8 cellular contexts compared by ENCODE assay signal in the genomic region with DNA sequence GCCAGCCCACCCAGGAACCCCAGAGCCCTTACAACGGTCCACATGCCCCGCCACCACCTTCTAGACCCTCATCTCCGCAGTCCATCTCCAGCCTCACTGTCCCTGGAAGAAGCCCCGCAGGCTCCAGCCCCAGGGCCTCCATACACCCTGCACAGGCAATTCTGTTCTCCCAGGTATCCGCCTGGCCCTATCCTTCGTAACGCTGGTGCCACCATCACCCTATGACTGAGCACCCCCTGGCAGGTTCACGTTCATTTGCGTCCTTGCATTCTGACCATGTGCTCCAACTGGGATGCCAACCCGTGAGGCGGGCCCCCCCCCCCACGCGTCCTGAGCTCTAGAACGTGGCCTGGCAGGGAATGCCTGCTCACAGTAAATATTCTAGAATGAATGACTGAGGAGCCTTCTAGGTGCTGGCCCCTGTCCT. TPM values are rescaled to one million over a fixed set of nuclear protein-coding genes. Genes with fewer than 3 reads are reported as not detected.
DNase-seq lines count a peak whose midpoint lies in the region; ATAC-seq, FAIRE-seq and TF ChIP-seq lines count a peak whose summit lies in the region.

No MANE protein-coding gene starts in this region.

- H3K79me2 ChIP-seq in hepatocyte: peaks cover 29% of the 10 kb centered on the region

- peak overlapping the region; percentile 88 for H3K27ac Mint-ChIP-seq in HFFc6
- peak overlapping the region; percentile 97 for H3K27ac Mint-ChIP-seq in stimulated activated effector memory CD8-positive, alpha-beta T cell treated with anti-CD3 and anti-CD28 coated beads, Interleukin-12 subunit alpha, Interleukin-12 subunit beta, amount 100 ng/mL, for 72 hours

- TF ChIP-seq CTCF in HFFc6 (IDR thresholded peaks at IDR 0.05): no peak
- no peak for TF ChIP-seq CTCF in hepatocyte (IDR thresholded peaks at IDR 0.05; ENCODE audit: poor library complexity)

- no peaks in the 10 kb centered on the region for H3K27me3 ChIP-seq in hepatocyte

- no peak for DNase-seq in HFFc6
- peak; percentile 18 for DNase-seq in activated CD8-positive, alpha-beta memory T cell treated with anti-CD3 and anti-CD28 coated beads, Interleukin-2, amount 50 U/mL, for 4 hours
- DNase-seq in hepatocyte (ENCODE audit: low spot score): no peak
- DNase-seq in stimulated activated effector memory CD8-positive, alpha-beta T cell treated with anti-CD3 and anti-CD28 coated beads, Interleukin-12 subunit alpha, Interleukin-12 subunit beta, amount 100 ng/mL, for 72 hours (ENCODE audit: low spot score in 2 of 2): no peak
- DNase-seq in NCI-H226: no peak
- DNase-seq in stimulated activated CD8-positive, alpha-beta memory T cell treated with anti-CD3 and anti-CD28 coated beads, Interleukin-4, amount 100 ng/mL, for 48 hours: no peak
- no peak for DNase-seq in H54 (ENCODE audit: insufficient read length, low spot score)

- H3K27ac ChIP-seq in hepatocyte: peak overlapping the region; percentile 33

- H3K36me3 ChIP-seq in hepatocyte (replicated peaks; ENCODE audit: insufficient read depth, low read depth): no peaks in the 10 kb centered on the region

- H3K4me2 ChIP-seq in hepatocyte: peak overlapping the region; percentile 85

- peak overlapping the region; percentile 75 for H3K4me3 Mint-ChIP-seq in HFFc6
- peak overlapping the region; percentile 75 for H3K4me3 Mint-ChIP-seq in stimulated activated effector memory CD8-positive, alpha-beta T cell treated with anti-CD3 and anti-CD28 coated beads, Interleukin-12 subunit alpha, Interleukin-12 subunit beta, amount 100 ng/mL, for 72 hours

- WGBS in hepatocyte (ENCODE audit: low lambda C conversion rate, missing lambda C conversion rate): 91% methylated on average over 14 of the region's 14 CpGs

- H3K9me3 ChIP-seq in hepatocyte (ENCODE audit: low read depth): no peaks in the 10 kb centered on the region

- peaks cover 24% of the 10 kb centered on the region for H3K4me1 Mint-ChIP-seq in HFFc6 (ENCODE audit: low read depth)
- peaks cover 41% of the 10 kb centered on the region for H3K4me1 Mint-ChIP-seq in stimulated activated effector memory CD8-positive, alpha-beta T cell treated with anti-CD3 and anti-CD28 coated beads, Interleukin-12 subunit alpha, Interleukin-12 subunit beta, amount 100 ng/mL, for 72 hours

- H2AFZ ChIP-seq in hepatocyte: peak overlapping the region; percentile 82

- H3K4me3 ChIP-seq in hepatocyte: no peak overlapping the region

- peaks cover 12% of the 10 kb centered on the region for H3K4me1 ChIP-seq in hepatocyte (ENCODE audit: insufficient read depth)

- no peaks in the 10 kb centered on the region for H3K9me3 Mint-ChIP-seq in HFFc6
- no peaks in the 10 kb centered on the region for H3K9me3 Mint-ChIP-seq in stimulated activated effector memory CD8-positive, alpha-beta T cell treated with anti-CD3 and anti-CD28 coated beads, Interleukin-12 subunit alpha, Interleukin-12 subunit beta, amount 100 ng/mL, for 72 hours

- peaks cover 2% of the 10 kb centered on the region for H3K27me3 Mint-ChIP-seq in HFFc6 (ENCODE audit: insufficient read depth)

- FAIRE-seq in H54 (lab: Jason Lieb, UNC): no peak

- no peaks in the 10 kb centered on the region for H3K9me2 ChIP-seq in hepatocyte (replicated peaks; ENCODE audit: insufficient read depth)

- ATAC-seq in stimulated activated effector memory CD8-positive, alpha-beta T cell treated with anti-CD3 and anti-CD28 coated beads, Interleukin-12 subunit alpha, Interleukin-12 subunit beta, amount 100 ng/mL, for 72 hours: no peak
- no peak for ATAC-seq in GM19023 (IDR thresholded peaks at IDR 0.05; ENCODE audit: unreplicated experiment)

- no peaks in the 10 kb centered on the region for H4K20me1 ChIP-seq in hepatocyte (ENCODE audit: insufficient read depth, poor library complexity, severe bottlenecking)

- no peaks in the 10 kb centered on the region for H3K36me3 Mint-ChIP-seq in HFFc6 (ENCODE audit: low read depth)
- peaks cover 18% of the 10 kb centered on the region for H3K36me3 Mint-ChIP-seq in stimulated activated effector memory CD8-positive, alpha-beta T cell treated with anti-CD3 and anti-CD28 coated beads, Interleukin-12 subunit alpha, Interleukin-12 subunit beta, amount 100 ng/mL, for 72 hours

- TF ChIP-seq POLR2A in H54 (IDR thresholded peaks at IDR 0.05; ENCODE audit: low read depth, low read length): no peak

RNA-seq across cellular contexts. Expression of gene SCARB1, which starts 0.7 kb away (rescaled TPM):
- total RNA-seq in HFFc6 (2021; fragmentation: NEBNext Ultra II Directional; extraction: Animal tissue kit (Norgen Biotek cat#: 25700)): 10 to 100 TPM; 34.8 to 46.3 (median 36.8) TPM
- total RNA-seq in hepatocyte: 50.4 and 51.5 TPM in 2 replicates
- 68.1 and 90.0 TPM in 2 replicates for polyA plus RNA-seq in hepatocyte

RNA-seq across cellular contexts. Expression of gene UBC, which starts 50.1 kb away (rescaled TPM):
- 1,000 to 10,000 TPM; 1,112 to 1,171 (median 1,143) TPM for total RNA-seq in HFFc6 (2021; fragmentation: NEBNext Ultra II Directional; extraction: Animal tissue kit (Norgen Biotek cat#: 25700))
- total RNA-seq in hepatocyte: 1,410 and 1,439 TPM in 2 replicates
- 1,142 and 1,267 TPM in 2 replicates for polyA plus RNA-seq in hepatocyte
